23 cellular contexts compared by ENCODE assay signal in genomic region chr19:8086849-8087248, GRCh38. TPM values are rescaled to one million over a fixed set of nuclear protein-coding genes. Genes with fewer than 3 reads are reported as not detected.
A peak's percentile ranks its signal among the peaks of the same experiment; 100 is the strongest.
DNase-seq lines count a peak whose midpoint lies in the region; ATAC-seq, FAIRE-seq and TF ChIP-seq lines count a peak whose summit lies in the region.
"Had no signal": no experiment of that assay in that cellular context is flagged by ENCODE, and none has a peak within 500 bp of the region (broad histone marks: within the 10 kb centered on the region; RNA-seq: fewer than 3 reads in every experiment).

No MANE protein-coding gene starts in this region.

- no peaks in the 10 kb centered on the region for H3K9me3 Mint-ChIP-seq in natural killer cell treated with Interleukin-12 subunit alpha and Interleukin-12 subunit beta and Interleukin-15 and Interleukin-18, amount 100 ng/mL, for 72 hours
- no peaks in the 10 kb centered on the region for H3K9me3 Mint-ChIP-seq in natural killer cell
- H3K9me3 Mint-ChIP-seq: CD8-positive, alpha-beta T cell had no signal

- POLR2A ChIA-PET in HepG2 (lab: Yijun Ruan, JAX), result no interaction called here

- no peak for TF ChIP-seq POLR2A in HepG2 (IDR thresholded peaks at IDR 0.05; ENCODE audit: insufficient read depth in 1 of 2, low read depth in 2 of 2, low read length in 2 of 2)
- TF ChIP-seq POLR2A in breast epithelium (IDR thresholded peaks at IDR 0.05), result no peak

- no peak overlapping the region for H2BK5ac ChIP-seq in mesendoderm (ENCODE audit: low read length)

- H3K27me3 Mint-ChIP-seq in natural killer cell treated with Interleukin-12 subunit alpha and Interleukin-12 subunit beta and Interleukin-15 and Interleukin-18, amount 100 ng/mL, for 72 hours, result no peaks in the 10 kb centered on the region
- H3K27me3 Mint-ChIP-seq in natural killer cell (ENCODE audit: low read depth in 2 of 2), result no peaks in the 10 kb centered on the region
- H3K27me3 Mint-ChIP-seq: CD4-positive, CD25-positive, alpha-beta regulatory T cell had no signal

- no peak overlapping the region for H2BK15ac ChIP-seq in mesendoderm (replicated peaks; ENCODE audit: low read depth)

- BruUV-seq in HepG2 (replicated peaks; lab: Mats Ljungman, UMichigan), result no TSS peak

- H2BK120ac ChIP-seq in mesendoderm (ENCODE audit: low read depth, low read length), result no peak overlapping the region

- no peaks in the 10 kb centered on the region for H3K27me3 ChIP-seq in HepG2 (ENCODE audit: control insufficient read depth in 1 of 2, insufficient read depth in 2 of 2, low read length in 2 of 2)
- H3K27me3 ChIP-seq in breast epithelium, result no peaks in the 10 kb centered on the region
- no peaks in the 10 kb centered on the region for H3K27me3 ChIP-seq in mesendoderm (ENCODE audit: insufficient read depth, low read length, poor library complexity)
- H3K27me3 ChIP-seq: BLaER1 had no signal

- in situ Hi-C loops in HepG2 (cut with HindIII; ENCODE audit: extremely low pct_ligation_motif_present, low pct_unique_long_range_greater_than_20kb), result no loop called here

- H3K56ac ChIP-seq in mesendoderm (ENCODE audit: low read length), result no peak overlapping the region

- H3K27ac Mint-ChIP-seq in natural killer cell treated with Interleukin-12 subunit alpha and Interleukin-12 subunit beta and Interleukin-15 and Interleukin-18, amount 100 ng/mL, for 72 hours, result no peak overlapping the region
- no peak overlapping the region for H3K27ac Mint-ChIP-seq in natural killer cell
- H3K27ac Mint-ChIP-seq: B cell; CD4-positive, CD25-positive, alpha-beta regulatory T cell; CD8-positive, alpha-beta T cell had no signal

- H3K9me3 ChIP-seq in HepG2 (ENCODE audit: low read length), result no peaks in the 10 kb centered on the region
- H3K9me3 ChIP-seq in breast epithelium, result peaks cover 0 to 3% of the 10 kb centered on the region in 2 donors
- H3K9me3 ChIP-seq: Caco-2 had no signal

- peak; percentile 23 for DNase-seq in natural killer cell treated with Interleukin-12 subunit alpha and Interleukin-12 subunit beta and Interleukin-15 and Interleukin-18, amount 100 ng/mL, for 72 hours (ENCODE audit: low spot score)
- DNase-seq in natural killer cell (no peak), SW480 (ENCODE audit: low spot score) (peak; percentile 21), HepG2 (ENCODE audit: low spot score) (no peak), NCI-H446 treated with DMSO at 0.1 percent for 48 hours (lab: John Stamatoyannopoulos, UW) (no peak), breast epithelium (ENCODE audit: low spot score in 2 of 2) (no peak), mesendoderm (no peak)
- DNase-seq: 8988T; CD4-positive, CD25-positive, alpha-beta regulatory T cell; CD8-positive, alpha-beta T cell; DMS 273 treated with DMSO at 0.1 percent for 48 hours; DND-41; GOT3; HCEC 1CT had no signal

- no peak overlapping the region for H3K27ac ChIP-seq in HepG2 (ENCODE audit: extremely low read length, insufficient read depth, low read length)
- H3K27ac ChIP-seq in breast epithelium, result no peak overlapping the region
- H3K27ac ChIP-seq in mesendoderm (ENCODE audit: low read depth, low read length), result no peak overlapping the region
- H3K27ac ChIP-seq: BLaER1, C4-2B had no signal

- H3K79me2 ChIP-seq in HepG2 (ENCODE audit: insufficient read depth, low read length) (no peaks in the 10 kb centered on the region), mesendoderm (ENCODE audit: control insufficient read depth, insufficient read depth, low read length) (no peaks in the 10 kb centered on the region)

- CTCF ChIA-PET in HepG2 (lab: Yijun Ruan, JAX; ENCODE audit: low intra/inter-chr PET ratio, low total read pairs), result no interaction called here

- H3K4me2 ChIP-seq in HepG2 (ENCODE audit: low read depth, low read length), result no peak overlapping the region; the same call in 1 of the 2 replicates
- no peak overlapping the region for H3K4me2 ChIP-seq in mesendoderm (ENCODE audit: low read length)
- H3K4me2 ChIP-seq: BLaER1 had no signal

- H3K4me1 ChIP-seq in HepG2 (ENCODE audit: insufficient read depth, low read length), result peaks cover 48% of the 10 kb centered on the region
- no peaks in the 10 kb centered on the region for H3K4me1 ChIP-seq in breast epithelium
- no peaks in the 10 kb centered on the region for H3K4me1 ChIP-seq in mesendoderm (ENCODE audit: control insufficient read depth, low read depth, low read length)
- H3K4me1 ChIP-seq: BLaER1 had no signal

- no peak overlapping the region for H3K4me3 ChIP-seq in HepG2 (replicated peaks in 1 of 3; ENCODE audit: insufficient read depth in 1 of 3, low read depth in 2 of 3, low read length in 3 of 3)
- no peak overlapping the region for H3K4me3 ChIP-seq in breast epithelium
- H3K4me3 ChIP-seq in mesendoderm (ENCODE audit: low read length), result no peak overlapping the region
- H3K4me3 ChIP-seq: BLaER1 had no signal

- H3K36me3 Mint-ChIP-seq in natural killer cell treated with Interleukin-12 subunit alpha and Interleukin-12 subunit beta and Interleukin-15 and Interleukin-18, amount 100 ng/mL, for 72 hours, result no peaks in the 10 kb centered on the region
- H3K36me3 Mint-ChIP-seq in natural killer cell, result no peaks in the 10 kb centered on the region
- H3K36me3 Mint-ChIP-seq: CD4-positive, CD25-positive, alpha-beta regulatory T cell; CD8-positive, alpha-beta T cell had no signal

- peaks cover 4 to 5% of the 10 kb centered on the region in 2 donors for H3K4me1 Mint-ChIP-seq in natural killer cell treated with Interleukin-12 subunit alpha and Interleukin-12 subunit beta and Interleukin-15 and Interleukin-18, amount 100 ng/mL, for 72 hours (ENCODE audit: low read depth in 2 of 2)
- no peaks in the 10 kb centered on the region for H3K4me1 Mint-ChIP-seq in natural killer cell
- H3K4me1 Mint-ChIP-seq: B cell had no signal

- no peak overlapping the region for H4K5ac ChIP-seq in mesendoderm (ENCODE audit: low read length)

- no peak for TF ChIP-seq RAD21 in HepG2 (CRISPR knock-in tag; IDR thresholded peaks at IDR 0.05)

- no peaks in the 10 kb centered on the region for H3K36me3 ChIP-seq in HepG2 (replicated peaks in 1 of 2; ENCODE audit: control insufficient read depth in 1 of 2, insufficient read depth in 2 of 2, low read length in 2 of 2)
- H3K36me3 ChIP-seq in breast epithelium, result no peaks in the 10 kb centered on the region
- H3K36me3 ChIP-seq in mesendoderm (ENCODE audit: control insufficient read depth, insufficient read depth, low read length), result peaks cover 16% of the 10 kb centered on the region
- H3K36me3 ChIP-seq: BLaER1 had no signal

- no peak overlapping the region for H3K9ac ChIP-seq in HepG2 (ENCODE audit: insufficient read depth, low read depth, low read length)
- no peak overlapping the region for H3K9ac ChIP-seq in mesendoderm (ENCODE audit: low read length)
- H3K9ac ChIP-seq: BLaER1 had no signal

- no peak for FAIRE-seq in HepG2 (lab: Jason Lieb, UNC)
- FAIRE-seq: D721Med, G401.6, GM12892, H54 had no signal

- H4K20me1 ChIP-seq in HepG2 (ENCODE audit: insufficient read depth, low read length), result no peaks in the 10 kb centered on the region
- H4K20me1 ChIP-seq: BLaER1 had no signal

- no peak overlapping the region for H2AK5ac ChIP-seq in mesendoderm (ENCODE audit: low read length)

- no peak overlapping the region for H3K4me3 Mint-ChIP-seq in natural killer cell treated with Interleukin-12 subunit alpha and Interleukin-12 subunit beta and Interleukin-15 and Interleukin-18, amount 100 ng/mL, for 72 hours
- H3K4me3 Mint-ChIP-seq in natural killer cell, result no peak overlapping the region
- H3K4me3 Mint-ChIP-seq: B cell; CD4-positive, CD25-positive, alpha-beta regulatory T cell; CD8-positive, alpha-beta T cell had no signal

- intact Hi-C loops in natural killer cell (cut with micrococcal nuclease) (no loop called here), HepG2 (cut with micrococcal nuclease; ENCODE audit: unreplicated experiment) (no loop called here), breast epithelium (cut with DNase I; ENCODE audit: low total_unique reads) (loop anchor here (2.0 kb wide), 1 partner anchor 24 kb away; no protein-coding TSS in a partner anchor)

- ATAC-seq in natural killer cell treated with Interleukin-12 subunit alpha and Interleukin-12 subunit beta and Interleukin-15 and Interleukin-18, amount 100 ng/mL, for 72 hours, result no peak
- ATAC-seq in natural killer cell (no peak), HepG2 (no peak)
- ATAC-seq: CD8-positive, alpha-beta T cell had no signal

- no peak overlapping the region for H3K23ac ChIP-seq in mesendoderm (ENCODE audit: low read length)

- WGBS in HepG2 (ENCODE audit: low lambda C conversion rate), result 71% methylated on average over 12 of the region's 13 CpGs
- no CpG with 5 or more reads among the region's 13 CpGs for WGBS in mesendoderm (ENCODE audit: extremely low coverage, insufficient coverage, low lambda C conversion rate)

- no peak for TF ChIP-seq EP300 in HepG2 (IDR thresholded peaks at IDR 0.05; ENCODE audit: low read depth in 2 of 2, low read length in 2 of 2)
- TF ChIP-seq EP300 in HepG2 (CRISPR knock-in tag; IDR thresholded peaks at IDR 0.05; ENCODE audit: borderline replicate concordance), result no peak

- TF ChIP-seq CTCF in natural killer cell (IDR thresholded peaks at IDR 0.05) (no peak), HepG2 (CRISPR knock-in tag; IDR thresholded peaks at IDR 0.05) (no peak), breast epithelium (IDR thresholded peaks at IDR 0.05) (no peak)

- H3K79me1 ChIP-seq in mesendoderm (ENCODE audit: low read length), result no peaks in the 10 kb centered on the region

- H2AFZ ChIP-seq in HepG2 (ENCODE audit: low read length), result no peak overlapping the region

- H3K4ac ChIP-seq in mesendoderm (ENCODE audit: low read depth, low read length), result no peak overlapping the region

- H3K18ac ChIP-seq in mesendoderm (ENCODE audit: low read length), result no peak overlapping the region

- H4K8ac ChIP-seq in mesendoderm (ENCODE audit: low read depth, low read length), result no peak overlapping the region

RNA-seq across cellular contexts. Expression of gene CCL25, which starts 34.3 kb away (rescaled TPM):
- total RNA-seq in natural killer cell treated with Interleukin-12 subunit alpha and Interleukin-12 subunit beta and Interleukin-15 and Interleukin-18, amount 100 ng/mL, for 72 hours, result under 1 TPM in 1 of 2 donors, not detected in 1; 0.71 TPM
- total RNA-seq in natural killer cell, result under 1 TPM in 1 of 3 donors, not detected in 2; 0.28 TPM
- total RNA-seq in HepG2 (2016; rRNA removed; fragmentation: Illumina TruSeq; extraction: Trizol), result not detected in 2 replicates
- total RNA-seq in HepG2 (2016; cell fraction: cytosol; rRNA removed; fragmentation: Illumina TruSeq; extraction: Trizol; ENCODE audit: low read depth), result not detected in 2 replicates
- total RNA-seq in HepG2 (2016; cell fraction: insoluble cytoplasmic fraction; rRNA removed; fragmentation: Illumina TruSeq; extraction: Trizol), result not detected in 2 replicates
- total RNA-seq in HepG2 (2016; cell fraction: membrane; rRNA removed; fragmentation: Illumina TruSeq; extraction: Trizol), result not detected in 2 replicates
- total RNA-seq in HepG2 (2016; cell fraction: nucleus; rRNA removed; fragmentation: Illumina TruSeq; extraction: Trizol), result not detected in 2 replicates
- polyA plus RNA-seq in HepG2 (2011; rRNA removed), result not detected in 2 replicates
- polyA plus RNA-seq in HepG2 (2011; cell fraction: cytosol; rRNA removed), result not detected in 2 replicates
- not detected in 2 replicates for polyA plus RNA-seq in HepG2 (2011; cell fraction: nucleus; rRNA removed)
- polyA plus RNA-seq in HepG2 (2012), result not detected in 2 replicates
- not detected in 2 replicates for polyA plus RNA-seq in HepG2 (2016; cell fraction: cytosol; fragmentation: Illumina TruSeq; extraction: Trizol; ENCODE audit: low read depth)
- not detected in 2 replicates for polyA plus RNA-seq in HepG2 (2016; cell fraction: insoluble cytoplasmic fraction; fragmentation: Illumina TruSeq; extraction: Trizol; ENCODE audit: low read depth)
- not detected in 2 replicates for polyA plus RNA-seq in HepG2 (2016; cell fraction: membrane; fragmentation: Illumina TruSeq; extraction: Trizol; ENCODE audit: low read depth)
- not detected in 2 replicates for polyA plus RNA-seq in HepG2 (2016; cell fraction: nucleus; fragmentation: Illumina TruSeq; extraction: Trizol; ENCODE audit: insufficient read depth, low read depth)
- not detected in 2 replicates for polyA minus RNA-seq in HepG2 (2011; rRNA and poly(A)+ RNA removed; ENCODE audit: low replicate concordance)
- polyA minus RNA-seq in HepG2 (2011; cell fraction: cytosol; rRNA and poly(A)+ RNA removed), result not detected in 2 replicates
- polyA minus RNA-seq in HepG2 (2011; cell fraction: nucleus; rRNA and poly(A)+ RNA removed), result not detected in 2 replicates
- total RNA-seq in breast epithelium, result not detected
- polyA plus RNA-seq in mesendoderm (2013, experiment 1 of 2), result 0.07 TPM
- polyA plus RNA-seq in mesendoderm (2013, experiment 2 of 2), result 0.13 TPM
- total RNA-seq: A673; B cell; Caco-2; CD4-positive, CD25-positive, alpha-beta regulatory T cell; CD8-positive, alpha-beta T cell had no signal

Comparison
In these comparisons a context has a peak if more than half of its experiments do, and no peak if none do; other contexts are left out.
1. DNase-seq: peak in natural killer cell treated with Interleukin-12 subunit alpha and Interleukin-12 subunit beta and Interleukin-15 and Interleukin-18, amount 100 ng/mL, for 72 hours (single experiment) and SW480 (single experiment); none in natural killer cell (single experiment), HepG2 (single experiment), NCI-H446 treated with DMSO at 0.1 percent for 48 hours (single experiment), breast epithelium (0 of 2) and mesendoderm (single experiment).